In the genomic region with DNA sequence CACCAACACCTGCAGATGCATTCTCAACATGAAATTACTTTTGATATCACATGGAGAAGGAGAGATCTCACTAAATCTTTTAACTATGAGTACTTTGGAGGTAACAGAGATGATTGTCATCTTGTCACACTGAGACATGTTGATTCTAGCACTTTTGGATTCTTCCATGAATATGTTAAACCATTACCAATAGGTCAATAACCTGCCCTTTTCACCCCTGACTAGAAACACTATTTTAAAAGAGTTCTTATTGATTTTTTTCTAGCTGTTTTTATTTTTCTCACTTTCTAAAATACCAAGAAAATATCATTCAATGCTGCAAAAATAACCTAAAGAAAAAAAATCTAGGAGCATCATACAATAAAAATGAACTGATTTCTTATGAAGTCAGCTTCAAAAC, we compare ENCODE assay signal across 1 cellular context.
TF ChIP-seq lines count a peak whose summit lies in the region.

No MANE protein-coding gene starts in this region.

TF ChIP-seq in HepG2, 621 proteins besides CTCF, POLR2A, EP300 and RAD21 (continued from another document):
- TF ChIP-seq ZHX2 (IDR thresholded peaks at IDR 0.05; ENCODE audit: low read depth) (no peak), ZHX2 (CRISPR knock-in tag; IDR thresholded peaks at IDR 0.05; ENCODE audit: borderline replicate concordance) (no peak), GPBP1L1 (CRISPR knock-in tag; IDR thresholded peaks at IDR 0.05) (no peak), GATAD2A (CRISPR knock-in tag; IDR thresholded peaks at IDR 0.05) (no peak), ZNF709 (CRISPR knock-in tag; IDR thresholded peaks at IDR 0.05) (no peak), ZNF460 (CRISPR knock-in tag; IDR thresholded peaks at IDR 0.05; ENCODE audit: borderline replicate concordance) (no peak), ZNF496 (CRISPR knock-in tag; IDR thresholded peaks at IDR 0.05; ENCODE audit: insufficient replicate concordance) (no peak), NR2F6 (IDR thresholded peaks at IDR 0.05) (no peak), NR2F6 (CRISPR knock-in tag; IDR thresholded peaks at IDR 0.05) (no peak)
